1 cellular context compared by ENCODE assay signal in the genomic region with DNA sequence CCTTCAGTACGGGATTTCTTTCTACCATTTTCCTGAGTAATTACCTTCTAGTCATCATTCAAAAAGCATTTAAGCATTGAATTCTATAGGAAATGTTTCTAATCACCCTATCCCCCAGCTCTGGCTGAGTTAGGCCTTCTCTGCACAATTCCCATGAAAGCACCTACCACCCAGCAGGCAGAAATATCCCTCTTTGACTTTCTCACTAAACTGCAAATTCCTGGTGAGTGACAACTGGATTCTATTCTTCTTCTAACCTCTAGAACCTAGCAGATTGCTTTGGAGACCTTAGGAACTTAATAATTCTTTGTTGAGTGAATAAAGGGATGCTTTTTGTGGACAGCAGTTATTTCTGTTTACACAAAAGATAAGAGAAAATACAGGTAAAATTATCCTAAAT.
TF ChIP-seq lines count a peak whose summit lies in the region.

No MANE protein-coding gene starts in this region.

TF ChIP-seq in HepG2, 621 proteins besides CTCF, POLR2A, EP300 and RAD21 (continued from another document):
- TF ChIP-seq THAP9 (CRISPR knock-in tag; IDR thresholded peaks at IDR 0.05; ENCODE audit: borderline replicate concordance) = no peak
- TF ChIP-seq, protein P1, sequence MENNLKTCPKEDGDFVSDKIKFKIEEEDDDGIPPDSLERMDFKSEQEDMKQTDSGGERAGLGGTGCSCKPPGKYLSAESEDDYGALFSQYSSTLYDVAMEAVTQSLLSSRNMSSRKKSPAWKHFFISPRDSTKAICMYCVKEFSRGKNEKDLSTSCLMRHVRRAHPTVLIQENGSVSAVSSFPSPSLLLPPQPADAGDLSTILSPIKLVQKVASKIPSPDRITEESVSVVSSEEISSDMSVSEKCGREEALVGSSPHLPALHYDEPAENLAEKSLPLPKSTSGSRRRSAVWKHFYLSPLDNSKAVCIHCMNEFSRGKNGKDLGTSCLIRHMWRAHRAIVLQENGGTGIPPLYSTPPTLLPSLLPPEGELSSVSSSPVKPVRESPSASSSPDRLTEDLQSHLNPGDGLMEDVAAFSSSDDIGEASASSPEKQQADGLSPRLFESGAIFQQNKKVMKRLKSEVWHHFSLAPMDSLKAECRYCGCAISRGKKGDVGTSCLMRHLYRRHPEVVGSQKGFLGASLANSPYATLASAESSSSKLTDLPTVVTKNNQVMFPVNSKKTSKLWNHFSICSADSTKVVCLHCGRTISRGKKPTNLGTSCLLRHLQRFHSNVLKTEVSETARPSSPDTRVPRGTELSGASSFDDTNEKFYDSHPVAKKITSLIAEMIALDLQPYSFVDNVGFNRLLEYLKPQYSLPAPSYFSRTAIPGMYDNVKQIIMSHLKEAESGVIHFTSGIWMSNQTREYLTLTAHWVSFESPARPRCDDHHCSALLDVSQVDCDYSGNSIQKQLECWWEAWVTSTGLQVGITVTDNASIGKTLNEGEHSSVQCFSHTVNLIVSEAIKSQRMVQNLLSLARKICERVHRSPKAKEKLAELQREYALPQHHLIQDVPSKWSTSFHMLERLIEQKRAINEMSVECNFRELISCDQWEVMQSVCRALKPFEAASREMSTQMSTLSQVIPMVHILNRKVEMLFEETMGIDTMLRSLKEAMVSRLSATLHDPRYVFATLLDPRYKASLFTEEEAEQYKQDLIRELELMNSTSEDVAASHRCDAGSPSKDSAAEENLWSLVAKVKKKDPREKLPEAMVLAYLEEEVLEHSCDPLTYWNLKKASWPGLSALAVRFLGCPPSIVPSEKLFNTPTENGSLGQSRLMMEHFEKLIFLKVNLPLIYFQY (CRISPR knock-in tag; IDR thresholded peaks at IDR 0.05; ENCODE audit: borderline replicate concordance) = no peak
- TF ChIP-seq POLR2AphosphoS2 (IDR thresholded peaks at IDR 0.05; ENCODE audit: low read depth, low read length) = no peak
- TF ChIP-seq ZNF792 (CRISPR knock-in tag; IDR thresholded peaks at IDR 0.05) = no peak
- TF ChIP-seq ZNF547 (CRISPR knock-in tag; IDR thresholded peaks at IDR 0.05) = no peak
- no peak for TF ChIP-seq TCF7 (IDR thresholded peaks at IDR 0.05; ENCODE audit: low read depth)
- TF ChIP-seq ZNF543 (CRISPR knock-in tag; IDR thresholded peaks at IDR 0.05) = no peak
- TF ChIP-seq NFIC (IDR thresholded peaks at IDR 0.05; ENCODE audit: low read length) = no peak
- no peak for TF ChIP-seq HMGXB4 (CRISPR knock-in tag; IDR thresholded peaks at IDR 0.05; ENCODE audit: borderline replicate concordance in 1 of 2, low read depth in 1 of 2)
- TF ChIP-seq KLF12 (CRISPR knock-in tag; IDR thresholded peaks at IDR 0.05; ENCODE audit: borderline replicate concordance) = no peak
- TF ChIP-seq, protein P2, sequence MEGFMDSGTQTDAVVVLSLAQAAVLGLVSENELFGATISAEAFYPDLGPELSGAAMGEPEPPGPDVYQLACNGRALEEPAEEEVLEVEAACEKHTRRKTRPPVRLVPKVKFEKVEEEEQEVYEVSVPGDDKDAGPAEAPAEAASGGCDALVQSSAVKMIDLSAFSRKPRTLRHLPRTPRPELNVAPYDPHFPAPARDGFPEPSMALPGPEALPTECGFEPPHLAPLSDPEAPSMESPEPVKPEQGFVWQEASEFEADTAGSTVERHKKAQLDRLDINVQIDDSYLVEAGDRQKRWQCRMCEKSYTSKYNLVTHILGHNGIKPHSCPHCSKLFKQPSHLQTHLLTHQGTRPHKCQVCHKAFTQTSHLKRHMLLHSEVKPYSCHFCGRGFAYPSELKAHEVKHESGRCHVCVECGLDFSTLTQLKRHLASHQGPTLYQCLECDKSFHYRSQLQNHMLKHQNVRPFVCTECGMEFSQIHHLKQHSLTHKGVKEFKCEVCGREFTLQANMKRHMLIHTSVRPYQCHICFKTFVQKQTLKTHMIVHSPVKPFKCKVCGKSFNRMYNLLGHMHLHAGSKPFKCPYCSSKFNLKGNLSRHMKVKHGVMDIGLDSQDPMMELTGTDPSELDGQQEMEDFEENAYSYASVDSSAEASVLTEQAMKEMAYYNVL (CRISPR knock-in tag; IDR thresholded peaks at IDR 0.05; ENCODE audit: borderline replicate concordance) = no peak
- TF ChIP-seq ZBTB21 (CRISPR knock-in tag; IDR thresholded peaks at IDR 0.05) = no peak
